In the genomic region with DNA sequence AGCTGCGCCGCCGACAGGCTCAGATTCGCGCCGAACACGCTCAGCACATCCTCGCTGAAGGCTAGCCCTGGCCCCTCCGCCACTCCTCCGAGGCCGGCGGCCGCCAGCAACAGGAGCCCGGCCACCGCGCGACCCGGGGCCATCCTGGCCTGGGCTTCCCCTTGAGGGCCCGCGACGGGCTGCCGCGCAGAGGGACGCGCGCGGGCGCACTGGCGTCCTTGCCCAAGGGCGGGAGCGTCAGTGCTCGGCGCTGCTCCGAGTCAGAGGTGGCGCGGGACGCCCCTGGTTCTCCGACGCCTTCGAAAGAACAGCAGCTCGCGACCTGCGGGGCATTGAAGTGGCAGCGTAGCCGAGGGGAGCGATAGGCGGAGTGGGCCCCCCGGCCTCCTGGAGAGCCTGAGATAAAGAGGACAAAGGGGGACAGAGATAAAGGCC, we compare ENCODE assay signal across 8 cellular contexts. TPM values are rescaled to one million over a fixed set of nuclear protein-coding genes. Genes with fewer than 3 reads are reported as not detected.
DNase-seq lines count a peak whose midpoint lies in the region; ATAC-seq and TF ChIP-seq lines count a peak whose summit lies in the region.

No MANE protein-coding gene starts in this region.

- intact Hi-C loops in cardiac septum (cut with DNase I): loop anchor here (2.0 to 10.0 kb wide), 2 partner anchors 86 to 730 kb away; a partner anchor contains a TSS
- intact Hi-C loops in prostate gland (cut with DNase I): loop anchor here (2.0 to 10.0 kb wide), 3 partner anchors 88 to 750 kb away; a partner anchor contains a TSS
- intact Hi-C loops in uterus (cut with DNase I; ENCODE audit: low total_unique reads): no loop called here

- H3K27ac ChIP-seq in prostate gland (peak overlapping the region; percentile 50 to 77), uterus (peak overlapping the region; percentile 66 to 78)

- H3K4me3 ChIP-seq in prostate gland: peak overlapping the region; percentile 51 to 65
- peak overlapping the region; percentile 50 to 58 for H3K4me3 ChIP-seq in uterus

- H3K4me3 Mint-ChIP-seq in activated naive CD4-positive, alpha-beta T cell treated with anti-CD3 and anti-CD28 coated beads, Interleukin-2, amount 50 U/mL, for 24 hours: peak overlapping the region; percentile 91

- H3K4me1 ChIP-seq in prostate gland (replicated peaks) (no peaks in the 10 kb centered on the region), uterus (no peaks in the 10 kb centered on the region)

- H3K9me3 ChIP-seq in prostate gland (no peaks in the 10 kb centered on the region), uterus (no peaks in the 10 kb centered on the region)

- H3K27me3 Mint-ChIP-seq in activated naive CD4-positive, alpha-beta T cell treated with anti-CD3 and anti-CD28 coated beads, Interleukin-2, amount 50 U/mL, for 24 hours: no peaks in the 10 kb centered on the region

- ATAC-seq in HG03432 (IDR thresholded peaks at IDR 0.05; ENCODE audit: unreplicated experiment): peak; percentile 48

- H3K9me3 Mint-ChIP-seq in activated naive CD4-positive, alpha-beta T cell treated with anti-CD3 and anti-CD28 coated beads, Interleukin-2, amount 50 U/mL, for 24 hours: no peaks in the 10 kb centered on the region

- H3K27ac Mint-ChIP-seq in activated naive CD4-positive, alpha-beta T cell treated with anti-CD3 and anti-CD28 coated beads, Interleukin-2, amount 50 U/mL, for 24 hours: peak overlapping the region; percentile 94

- no peaks in the 10 kb centered on the region for H3K36me3 Mint-ChIP-seq in activated naive CD4-positive, alpha-beta T cell treated with anti-CD3 and anti-CD28 coated beads, Interleukin-2, amount 50 U/mL, for 24 hours

- H3K36me3 ChIP-seq in prostate gland: no peaks in the 10 kb centered on the region
- H3K36me3 ChIP-seq in uterus: no peaks in the 10 kb centered on the region

- no peak for TF ChIP-seq POLR2A in prostate gland (IDR thresholded peaks at IDR 0.05)
- peak in 1 of 2 donors; percentile 28 for TF ChIP-seq POLR2A in uterus (IDR thresholded peaks at IDR 0.05)

- WGBS in prostate gland: 1% methylated on average over 20 of the region's 48 CpGs

- TF ChIP-seq CTCF in prostate gland (IDR thresholded peaks at IDR 0.05): no peak
- TF ChIP-seq CTCF in uterus (IDR thresholded peaks at IDR 0.05): no peak

- H3K27me3 ChIP-seq in prostate gland (replicated peaks; ENCODE audit: insufficient read depth) (no peaks in the 10 kb centered on the region), uterus (no peaks in the 10 kb centered on the region)

- H3K4me1 Mint-ChIP-seq in activated naive CD4-positive, alpha-beta T cell treated with anti-CD3 and anti-CD28 coated beads, Interleukin-2, amount 50 U/mL, for 24 hours: peaks cover 59% of the 10 kb centered on the region

- peak; percentile 88 for DNase-seq in CD1c-positive myeloid dendritic cell (ENCODE audit: extremely low spot score)
- DNase-seq in GM19240 (ENCODE audit: insufficient read length, low spot score): peak; percentile 29
- peak; percentile 6 for DNase-seq in SHP77 treated with DMSO at 0.1 percent for 48 hours (lab: John Stamatoyannopoulos, UW)
- peak; percentile 87 for DNase-seq in cardiac septum (ENCODE audit: low spot score)
- peak; percentile 28 for DNase-seq in prostate gland (ENCODE audit: low spot score)
- peak in 1 of 2 donors; percentile 48 for DNase-seq in uterus

RNA-seq across cellular contexts. Expression of a gene that starts 0.7 kb away (rescaled TPM):
- 3.0 TPM for total RNA-seq in cardiac septum
- 10 to 100 TPM; 11.1 to 19.2 TPM for total RNA-seq in prostate gland
- total RNA-seq in uterus: 10 to 100 TPM in 3 of 4 donors, 1 to 10 TPM in 1; 9.4 to 38.6 (median 14.4) TPM
